In the genomic region with DNA sequence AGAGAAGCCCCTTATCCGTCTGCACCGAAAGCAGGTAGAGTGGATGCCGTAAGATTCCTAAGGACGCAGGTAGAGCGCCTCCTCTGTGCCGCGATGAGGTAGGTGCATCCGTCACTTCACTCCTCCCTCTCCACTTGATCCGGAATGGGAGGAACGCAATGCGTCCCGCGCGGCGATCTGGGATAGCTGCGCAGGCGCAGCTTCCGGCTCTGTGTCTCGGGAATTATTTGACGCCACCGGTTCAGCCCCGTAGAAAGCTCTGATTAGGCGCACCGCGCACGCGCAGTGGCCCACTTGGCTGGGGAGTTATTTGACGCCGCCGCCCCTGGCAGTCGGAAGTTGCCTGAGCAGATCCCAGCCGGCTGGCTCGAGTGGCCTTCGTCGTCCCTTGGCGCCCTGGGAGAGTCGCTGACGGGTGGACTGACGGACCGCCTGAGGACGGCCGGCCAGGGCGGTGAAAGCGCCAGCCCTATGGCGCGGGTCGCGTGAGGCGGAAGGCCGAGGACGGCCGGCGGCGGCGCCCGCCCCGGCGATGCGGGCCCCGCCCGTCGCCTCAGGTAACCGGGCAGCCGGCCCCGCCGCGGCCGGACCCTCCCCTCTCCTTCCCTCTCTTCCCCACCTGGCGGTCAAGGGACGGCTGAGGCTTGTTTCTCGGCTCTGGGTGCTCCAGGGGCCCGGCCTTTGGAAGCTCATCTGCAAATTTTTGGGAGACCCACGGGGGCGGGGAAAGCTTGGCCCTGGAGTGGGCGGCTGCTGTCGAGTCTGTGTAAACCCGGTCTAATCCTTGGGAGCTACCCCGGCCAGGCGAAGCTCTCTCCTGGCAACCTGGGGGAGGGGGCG, we compare ENCODE assay signal across 8 cellular contexts. TPM values are rescaled to one million over a fixed set of nuclear protein-coding genes. Genes with fewer than 3 reads are reported as not detected.
DNase-seq lines count a peak whose midpoint lies in the region; TF ChIP-seq lines count a peak whose summit lies in the region.

Gene RALGAPB (plus strand): TSS at position 331 of the 840 bp plus-strand sequence. CDS start 15,590 bp downstream, outside the sequence.

- H3K27me3 ChIP-seq in neuron (ENCODE audit: insufficient read depth, low read length) = no peaks in the 10 kb centered on the region
- peaks cover 0 to 2% (median 0%) of the 10 kb centered on the region in 5 donors for H3K27me3 ChIP-seq in subcutaneous abdominal adipose tissue (ENCODE audit: control insufficient read depth in 5 of 5, insufficient read depth in 4 of 5, low read length in 5 of 5)

- peak; percentile 32 for TF ChIP-seq CTCF in HFF-Myc (IDR thresholded peaks at IDR 0.05; ENCODE audit: low read depth, low read length, missing control alignments)

- H3K9ac ChIP-seq in subcutaneous abdominal adipose tissue (ENCODE audit: low read length in 5 of 5) = peak within 1 kb of the TSS; percentile 50 to 94 (median 72)

- H3K4me1 ChIP-seq in neuron (ENCODE audit: insufficient read depth, low read length) (peaks cover 16% of the 10 kb centered on the region), subcutaneous abdominal adipose tissue (ENCODE audit: control insufficient read depth in 5 of 5, insufficient read depth in 5 of 5, low read length in 5 of 5) (peaks cover 0 to 28% (median 24%) of the 10 kb centered on the region in 5 donors)

- H3K36me3 ChIP-seq in neuron (ENCODE audit: insufficient read depth, low read length) (peaks cover 5% of the 10 kb centered on the region), subcutaneous abdominal adipose tissue (ENCODE audit: control insufficient read depth in 5 of 5, insufficient read depth in 5 of 5, low read length in 5 of 5) (no peaks in the 10 kb centered on the region)

- peak within 1 kb of the TSS; percentile 89 for H2AFZ ChIP-seq in neuron (ENCODE audit: low read depth, low read length)

- in situ Hi-C loops in SK-MEL-5 (cut with HindIII; ENCODE audit: low pct_unique_long_range_greater_than_20kb, low sequenced_read_pairs) = no loop called here

- no peaks in the 10 kb centered on the region for H3K9me3 ChIP-seq in neuron (ENCODE audit: low read length)
- no peaks in the 10 kb centered on the region for H3K9me3 ChIP-seq in subcutaneous abdominal adipose tissue (ENCODE audit: control insufficient read depth in 5 of 5, low read length in 5 of 5)

- DNase-seq in GM04504 (ENCODE audit: low read depth) (peak; percentile 94), HFF-Myc (ENCODE audit: extremely low read depth, low read depth) (peak; percentile 96), MV-4-11 (lab: John Stamatoyannopoulos, UW) (peak; percentile 98), SK-MEL-5 (ENCODE audit: low read depth, low spot score) (peak; percentile 99), foreskin melanocyte (peak; percentile 95)
- DNase-seq in activated naive CD4-positive, alpha-beta T cell treated with Interleukin-2 at 50 U/mL for 16 hours = peak; percentile 98

- H3K27ac ChIP-seq in subcutaneous abdominal adipose tissue (ENCODE audit: low read depth, low read length) = peak within 1 kb of the TSS; percentile 19

- H3K4me3 ChIP-seq in HFF-Myc (replicated peaks; ENCODE audit: low read depth, low read length) = peak within 1 kb of the TSS; percentile 90
- H3K4me3 ChIP-seq in neuron (ENCODE audit: low read length) = peak within 1 kb of the TSS; percentile 66
- peak within 1 kb of the TSS; percentile 74 to 91 (median 77) for H3K4me3 ChIP-seq in subcutaneous abdominal adipose tissue (ENCODE audit: low read depth in 1 of 5, low read length in 5 of 5)

RNA-seq across cellular contexts. Expression of gene RALGAPB, which starts in this region (rescaled TPM):
- 20.1 and 21.2 TPM in 2 replicates for total RNA-seq in SK-MEL-5 (2014; rRNA removed; shearing (Covaris generic))
- polyA plus RNA-seq in SK-MEL-5 (2015; cell fraction: cytosol; rRNA removed) = 20.5 and 27.4 TPM in 2 replicates
- 78.1 and 81.2 TPM in 2 replicates for polyA plus RNA-seq in SK-MEL-5 (2015; cell fraction: nucleus; rRNA removed)

Comparison
In these comparisons a context has a peak if more than half of its experiments do, and no peak if none do; other contexts are left out.
1. Peak in every context shown above with its lines: DNase-seq, H3K4me3 ChIP-seq and H3K27ac ChIP-seq.